ENCODE assay signal across 12 cellular contexts in the genomic region with DNA sequence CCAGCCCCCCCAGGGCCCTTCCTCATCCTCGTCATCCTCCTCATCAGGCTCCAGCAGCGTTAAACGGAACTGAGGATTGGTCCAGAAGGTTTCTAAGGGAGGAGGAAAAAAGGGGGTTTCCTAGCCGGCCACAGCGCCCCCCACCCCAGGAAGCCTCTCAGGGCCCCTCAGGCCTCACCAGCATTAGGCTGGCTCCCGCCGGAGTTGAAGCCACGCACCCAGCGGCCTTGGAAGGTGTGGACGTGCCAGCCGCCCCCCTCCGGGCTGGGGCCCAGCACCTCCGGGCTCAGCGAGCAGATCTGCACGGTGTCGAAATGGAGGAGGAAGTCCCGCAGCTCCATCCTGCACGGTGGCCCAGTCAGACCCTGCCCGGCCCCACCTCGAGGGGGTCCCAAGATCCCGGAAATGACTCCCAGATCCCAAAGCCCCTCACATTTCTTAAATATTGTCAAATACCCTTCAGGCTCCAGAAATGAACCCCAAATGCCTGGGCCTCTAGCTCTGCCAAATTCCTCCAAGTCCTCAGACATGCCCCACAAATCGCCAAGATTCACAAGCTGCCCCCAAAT. TPM values are rescaled to one million over a fixed set of nuclear protein-coding genes. Genes with fewer than 3 reads are reported as not detected.
A peak's percentile ranks its signal among the peaks of the same experiment; 100 is the strongest.
DNase-seq lines count a peak whose midpoint lies in the region; ATAC-seq and TF ChIP-seq lines count a peak whose summit lies in the region.
"Had no signal": no experiment of that assay in that cellular context is flagged by ENCODE, and none has a peak within 500 bp of the region (broad histone marks: within the 10 kb centered on the region; RNA-seq: fewer than 3 reads in every experiment).

No MANE protein-coding gene starts in this region.

- H3K9me3 ChIP-seq in esophagus squamous epithelium (no peaks in the 10 kb centered on the region), SK-N-SH (no peaks in the 10 kb centered on the region), endodermal cell (ENCODE audit: control insufficient read depth, low read length) (no peaks in the 10 kb centered on the region)
- H3K9me3 ChIP-seq: ovary had no signal

- H3K4me3 ChIP-seq in esophagus squamous epithelium = peak overlapping the region in 3 of 4 donors; percentile 18 to 71 (median 50)
- H3K4me3 ChIP-seq in SK-N-SH (ENCODE audit: low read depth in 2 of 2, low read length in 1 of 2) = no peak overlapping the region
- H3K4me3 ChIP-seq in endodermal cell (ENCODE audit: low read length) = no peak overlapping the region
- H3K4me3 ChIP-seq: ovary had no signal

- peaks cover 4% of the 10 kb centered on the region; the same call in 1 of the 2 replicates for H4K20me1 ChIP-seq in SK-N-SH (ENCODE audit: insufficient read depth)

- H3K27me3 ChIP-seq in esophagus squamous epithelium (no peaks in the 10 kb centered on the region), SK-N-SH (ENCODE audit: insufficient read depth) (no peaks in the 10 kb centered on the region), endodermal cell (ENCODE audit: control insufficient read depth, insufficient read depth, low read length, poor library complexity, severe bottlenecking) (no peaks in the 10 kb centered on the region)
- H3K27me3 ChIP-seq: ovary had no signal

- no peak for TF ChIP-seq RAD21 in SK-N-SH (IDR thresholded peaks at IDR 0.05; ENCODE audit: low read length)

- CTCF ChIA-PET in T-cell (lab: Charles Lee) (interaction anchor here in 1 of 2 donors (0.6 to 0.7 kb wide), 2 partner anchors 83 to 384 kb away, joined by 3 to 6 read pairs; no protein-coding TSS in a partner anchor), SK-N-SH (lab: Yijun Ruan, JAX) (interaction anchor here (1.0 to 1.4 kb wide), 2 partner anchors 130 to 149 kb away, joined by 3 read pairs; no protein-coding TSS in a partner anchor)

- H3K27ac ChIP-seq in esophagus squamous epithelium (peak overlapping the region in 1 of 4 donors; percentile 86), SK-N-SH (ENCODE audit: low read depth in 2 of 2, low read length in 1 of 2) (no peak overlapping the region), endodermal cell (ENCODE audit: low read depth, low read length) (no peak overlapping the region)
- H3K27ac ChIP-seq: C4-2B, ovary had no signal

- TF ChIP-seq CTCF in esophagus squamous epithelium (IDR thresholded peaks at IDR 0.05) (no peak), SK-N-SH (IDR thresholded peaks at IDR 0.05) (no peak), endodermal cell (conservative IDR thresholded peaks at IDR 0.05) (no peak)

- POLR2A ChIA-PET in T-cell (lab: Charles Lee) (no interaction called here), SK-N-SH (lab: Yijun Ruan, JAX) (interaction anchor here (1.1 kb wide), 1 partner anchor 11 kb away, joined by 3 read pairs; no protein-coding TSS in a partner anchor)

- H3K36me3 ChIP-seq in esophagus squamous epithelium = no peaks in the 10 kb centered on the region
- H3K36me3 ChIP-seq in SK-N-SH (replicated peaks in 1 of 2; ENCODE audit: control insufficient read depth in 1 of 2, insufficient read depth in 2 of 2, low read length in 1 of 2) = no peaks in the 10 kb centered on the region
- H3K36me3 ChIP-seq in endodermal cell (ENCODE audit: control insufficient read depth, insufficient read depth, low read length) = peaks cover 6% of the 10 kb centered on the region
- H3K36me3 ChIP-seq: ovary had no signal

- H3K4me1 Mint-ChIP-seq in activated naive CD4-positive, alpha-beta T cell treated with anti-CD3 and anti-CD28 coated beads, Interleukin-2, amount 50 U/mL, for 24 hours = peaks cover 29% of the 10 kb centered on the region
- H3K4me1 Mint-ChIP-seq in T-cell = peaks cover 42 to 57% (median 51%) of the 10 kb centered on the region in 3 donors
- H3K4me1 Mint-ChIP-seq in stimulated activated naive B cell treated with anti-CD40 and anti-IgM and Interleukin-4, amounts not matched to agents 10 μg/mL and 1 μg/mL and 100 μg/mL, for 72 hours = peaks cover 23 to 45% of the 10 kb centered on the region in 2 donors
- H3K4me1 Mint-ChIP-seq in endodermal cell = peaks cover 5% of the 10 kb centered on the region

- TF ChIP-seq POLR2A in esophagus squamous epithelium (IDR thresholded peaks at IDR 0.05) = no peak

- H3K9me2 ChIP-seq in SK-N-SH = no peaks in the 10 kb centered on the region

- peaks cover 28% of the 10 kb centered on the region for H3F3A ChIP-seq in SK-N-SH (replicated peaks; ENCODE audit: insufficient read depth)

- no peaks in the 10 kb centered on the region for H3K9me3 Mint-ChIP-seq in activated naive CD4-positive, alpha-beta T cell treated with anti-CD3 and anti-CD28 coated beads, Interleukin-2, amount 50 U/mL, for 24 hours
- H3K9me3 Mint-ChIP-seq in T-cell (no peaks in the 10 kb centered on the region), endodermal cell (peaks cover 2% of the 10 kb centered on the region)
- no peaks in the 10 kb centered on the region for H3K9me3 Mint-ChIP-seq in stimulated activated naive B cell treated with anti-CD40 and anti-IgM and Interleukin-4, amounts not matched to agents 10 μg/mL and 1 μg/mL and 100 μg/mL, for 72 hours

- no peak overlapping the region for H2AFZ ChIP-seq in SK-N-SH (ENCODE audit: low read depth)

- no peak overlapping the region for H3K4me2 ChIP-seq in SK-N-SH

- peak overlapping the region; percentile 62 for H3K4me3 Mint-ChIP-seq in activated naive CD4-positive, alpha-beta T cell treated with anti-CD3 and anti-CD28 coated beads, Interleukin-2, amount 50 U/mL, for 24 hours
- peak overlapping the region; percentile 38 to 62 (median 59) for H3K4me3 Mint-ChIP-seq in T-cell
- peak overlapping the region; percentile 71 to 85 for H3K4me3 Mint-ChIP-seq in stimulated activated naive B cell treated with anti-CD40 and anti-IgM and Interleukin-4, amounts not matched to agents 10 μg/mL and 1 μg/mL and 100 μg/mL, for 72 hours
- no peak overlapping the region for H3K4me3 Mint-ChIP-seq in endodermal cell

- intact Hi-C loops in esophagus squamous epithelium (cut with DNase I) = loop anchor here (10.0 kb wide), 1 partner anchor 97 kb away; a partner anchor contains a TSS

- H3K9ac ChIP-seq in SK-N-SH (no peak overlapping the region), endodermal cell (ENCODE audit: extremely low read depth, low read length, poor library complexity, severe bottlenecking) (no peak overlapping the region)

- no peak for DNase-seq in activated naive CD4-positive, alpha-beta T cell treated with anti-CD3 and anti-CD28 coated beads, Interleukin-2, amount 50 U/mL, for 16 hours
- DNase-seq in T-cell (no peak), esophagus squamous epithelium (lab: John Stamatoyannopoulos, UW) (no peak), SK-N-SH (no peak), iPS-NIHi7 (ENCODE audit: extremely low spot score) (no peak), endodermal cell (no peak)
- no peak for DNase-seq in stimulated activated naive B cell treated with anti-CD40 and anti-IgM and Interleukin-4, amounts not matched to agents 10 μg/mL and 1 μg/mL and 100 μg/mL, for 72 hours
- DNase-seq: substantia nigra had no signal

- no peaks in the 10 kb centered on the region for H3K36me3 Mint-ChIP-seq in activated naive CD4-positive, alpha-beta T cell treated with anti-CD3 and anti-CD28 coated beads, Interleukin-2, amount 50 U/mL, for 24 hours
- H3K36me3 Mint-ChIP-seq in T-cell (no peaks in the 10 kb centered on the region), endodermal cell (ENCODE audit: low read depth) (peaks cover 14% of the 10 kb centered on the region)
- H3K36me3 Mint-ChIP-seq in stimulated activated naive B cell treated with anti-CD40 and anti-IgM and Interleukin-4, amounts not matched to agents 10 μg/mL and 1 μg/mL and 100 μg/mL, for 72 hours = peaks cover 0 to 9% of the 10 kb centered on the region in 2 donors

- H3K27ac Mint-ChIP-seq in activated naive CD4-positive, alpha-beta T cell treated with anti-CD3 and anti-CD28 coated beads, Interleukin-2, amount 50 U/mL, for 24 hours = peak overlapping the region; percentile 60
- H3K27ac Mint-ChIP-seq in T-cell (peak overlapping the region in 1 of 2 donors; percentile 85), endodermal cell (no peak overlapping the region)
- peak overlapping the region; percentile 72 for H3K27ac Mint-ChIP-seq in stimulated activated naive B cell treated with anti-CD40 and anti-IgM and Interleukin-4, amounts not matched to agents 10 μg/mL and 1 μg/mL and 100 μg/mL, for 72 hours

- peaks cover 31 to 59% (median 33%) of the 10 kb centered on the region in 3 donors for H3K4me1 ChIP-seq in esophagus squamous epithelium
- H3K4me1 ChIP-seq in SK-N-SH (ENCODE audit: control insufficient read depth in 1 of 2, insufficient read depth in 2 of 2, low read depth in 1 of 2, low read length in 1 of 2) = peaks cover 7 to 12% of the 10 kb centered on the region in 2 experiments; a peak in 3 of 4 replicates
- peaks cover 6% of the 10 kb centered on the region for H3K4me1 ChIP-seq in endodermal cell (ENCODE audit: control insufficient read depth, insufficient read depth, low read length)

- no peak for TF ChIP-seq EP300 in SK-N-SH (IDR thresholded peaks at IDR 0.05; ENCODE audit: borderline replicate concordance in 1 of 2, low read depth in 1 of 2, low read length in 1 of 2)

- WGBS in esophagus squamous epithelium, 2 donors = 38 to 59% methylated on average over 4 of the region's 22 CpGs
- 78% methylated on average over 13 of the region's 22 CpGs for WGBS in SK-N-SH (ENCODE audit: low lambda C conversion rate)
- 82 to 85% methylated on average over 10 to 21 of the region's 22 CpGs for WGBS in endodermal cell (ENCODE audit: insufficient coverage in 1 of 2, insufficient read length in 1 of 2), 2 experiments

- H3K79me2 ChIP-seq in SK-N-SH (ENCODE audit: insufficient read depth) = no peaks in the 10 kb centered on the region

- H3K27me3 Mint-ChIP-seq in activated naive CD4-positive, alpha-beta T cell treated with anti-CD3 and anti-CD28 coated beads, Interleukin-2, amount 50 U/mL, for 24 hours = peaks cover 3% of the 10 kb centered on the region
- no peaks in the 10 kb centered on the region for H3K27me3 Mint-ChIP-seq in T-cell
- no peaks in the 10 kb centered on the region for H3K27me3 Mint-ChIP-seq in stimulated activated naive B cell treated with anti-CD40 and anti-IgM and Interleukin-4, amounts not matched to agents 10 μg/mL and 1 μg/mL and 100 μg/mL, for 72 hours
- H3K27me3 Mint-ChIP-seq in endodermal cell (ENCODE audit: insufficient read depth) = peaks cover 7% of the 10 kb centered on the region

- no peak for ATAC-seq in T-cell (replicated peaks in 1 of 4)
- ATAC-seq in stimulated activated naive B cell treated with anti-CD40 and anti-IgM and Interleukin-4, amounts not matched to agents 10 μg/mL and 1 μg/mL and 100 μg/mL, for 72 hours (replicated peaks) = peak in 1 of 2 donors; percentile 23

RNA-seq across cellular contexts. Expression of a gene that starts 6.9 kb away (rescaled TPM):
- total RNA-seq in T-cell = 10 to 100 TPM in 2 of 5 donors, 1 to 10 TPM in 3; 2.5 to 13.8 (median 8.8) TPM
- total RNA-seq in esophagus squamous epithelium = 1 to 10 TPM; 1.5 to 4.2 (median 1.8) TPM
- 1.7 and 3.0 TPM in 2 replicates for polyA plus RNA-seq in SK-N-SH (2012; rRNA removed)
- polyA plus RNA-seq in SK-N-SH (2012; cell fraction: cytosol; rRNA removed) = 0.48 and 0.50 TPM in 2 replicates
- polyA plus RNA-seq in SK-N-SH (2012; cell fraction: nucleus; rRNA removed) = 14.5 and 19.0 TPM in 2 replicates
- total RNA-seq in endodermal cell = 10 to 100 TPM; 14.5 to 83.0 TPM
- 9.1 TPM for polyA plus RNA-seq in endodermal cell (2013, experiment 1 of 2)
- 8.0 TPM for polyA plus RNA-seq in endodermal cell (2013, experiment 2 of 2)
- total RNA-seq: SK-MEL-5 had no signal

RNA-seq across cellular contexts. Expression of a gene that starts 35.9 kb away (rescaled TPM):
- total RNA-seq in T-cell (not detected), esophagus squamous epithelium (100 to 1,000 TPM in 2 of 4 donors, 10 to 100 TPM in 1, 1 to 10 TPM in 1; 7.1 to 266 (median 114) TPM), endodermal cell (1 to 10 TPM in 1 of 2 donors, not detected in 1; 1.8 TPM)
- not detected in 2 replicates for polyA plus RNA-seq in SK-N-SH (2012; rRNA removed)
- not detected in 2 replicates for polyA plus RNA-seq in SK-N-SH (2012; cell fraction: cytosol; rRNA removed)
- not detected in 2 replicates for polyA plus RNA-seq in SK-N-SH (2012; cell fraction: nucleus; rRNA removed)
- polyA plus RNA-seq in endodermal cell (2013, experiment 1 of 2) = not detected
- not detected for polyA plus RNA-seq in endodermal cell (2013, experiment 2 of 2)
- total RNA-seq: SK-MEL-5 had no signal

RNA-seq across cellular contexts. Expression of a gene that starts 51.6 kb away (rescaled TPM):
- total RNA-seq in T-cell (not detected), esophagus squamous epithelium (1,000 to 10,000 TPM in 3 of 4 donors, 100 to 1,000 TPM in 1; 871 to 2,466 (median 1,613) TPM), endodermal cell (not detected)
- polyA plus RNA-seq in SK-N-SH (2012; rRNA removed) = not detected in 2 replicates
- not detected in 2 replicates for polyA plus RNA-seq in SK-N-SH (2012; cell fraction: cytosol; rRNA removed)
- not detected in 2 replicates for polyA plus RNA-seq in SK-N-SH (2012; cell fraction: nucleus; rRNA removed)
- not detected for polyA plus RNA-seq in endodermal cell (2013, experiment 1 of 2)
- not detected for polyA plus RNA-seq in endodermal cell (2013, experiment 2 of 2)
- total RNA-seq: ovary, SK-MEL-5 had no signal
- polyA plus RNA-seq: ovary had no signal

Comparison
In these comparisons a context has a peak if more than half of its experiments do, and no peak if none do; other contexts are left out.
1. H3K4me3 ChIP-seq: peak in esophagus squamous epithelium (3 of 4); none in SK-N-SH (0 of 2) and endodermal cell (single experiment).
2. RNA of a gene that starts 51.6 kb away (total RNA-seq): 871 to 2,466 TPM in esophagus squamous epithelium; not detected in T-cell and not detected in endodermal cell; every median in the first group is over 100 times any median in the second.